In the genomic region with DNA sequence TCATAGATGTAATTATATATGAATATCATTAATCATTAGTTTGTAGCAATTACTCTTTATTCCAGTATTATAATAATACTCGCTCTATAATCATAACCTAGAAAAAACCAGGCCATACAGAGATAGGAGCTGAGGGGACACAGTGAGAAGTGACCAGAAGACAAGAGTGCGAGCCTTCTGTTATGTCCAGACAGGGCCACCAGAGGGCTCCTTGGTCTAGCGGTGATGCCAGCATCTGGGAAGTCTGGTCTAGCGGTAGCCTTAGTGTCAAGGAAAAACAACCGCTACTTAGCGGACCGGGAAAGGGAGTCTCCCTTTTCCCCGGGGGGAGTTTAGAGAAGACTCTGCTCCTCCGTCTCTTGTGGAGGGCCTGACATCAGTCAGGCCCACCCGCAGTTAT, we compare ENCODE assay signal across 6 cellular contexts. TPM values are rescaled to one million over a fixed set of nuclear protein-coding genes. Genes with fewer than 3 reads are reported as not detected.
DNase-seq lines count a peak whose midpoint lies in the region; ATAC-seq and TF ChIP-seq lines count a peak whose summit lies in the region.
"Not testable (repeated sequence)": the region's sequence is repeated elsewhere in the genome, so short reads cannot be mapped to it uniquely, and the experiment has no call there.

No MANE protein-coding gene starts in this region.

- not testable (repeated sequence) for H3K27me3 ChIP-seq in esophagus muscularis mucosa, right lobe of liver

- not testable (repeated sequence) for H3K4me3 ChIP-seq in esophagus muscularis mucosa, right lobe of liver

- not testable (repeated sequence) for H3K27me3 Mint-ChIP-seq in activated T-helper 1 cell treated with anti-CD3 and anti-CD28 coated beads, Interleukin-12 subunit alpha, Interleukin-12 subunit beta, Interleukin-2, Interleukin-4 antibody, amounts not matched to agents 30 ng/mL and 10 ng/mL and 1 ng/mL, durations not matched to agents 14 hours and 24 hours and 36 hours (ENCODE audit: insufficient read depth)

- intact Hi-C loops in activated T-helper 1 cell treated with anti-CD3 and anti-CD28 coated beads, Interleukin-12 subunit alpha, Interleukin-12 subunit beta, Interleukin-2, Interleukin-4 antibody, amounts not matched to agents 30 ng/mL and 10 ng/mL and 1 ng/mL, durations not matched to agents 14 hours and 24 hours and 36 hours (cut with micrococcal nuclease): loop anchor here (1.0 kb wide), 1 partner anchor 417 kb away; no protein-coding TSS in a partner anchor
- intact Hi-C loops in esophagus muscularis mucosa (cut with DNase I): not testable (repeated sequence)
- intact Hi-C loops in right lobe of liver (cut with DNase I): loop anchor here in 1 of 2 donors (10.0 kb wide), 1 partner anchor 416 kb away; a partner anchor contains a TSS

- H3K9me3 ChIP-seq in esophagus muscularis mucosa: peaks cover 0 to 13% (median 4%) of the 10 kb centered on the region in 4 donors
- H3K9me3 ChIP-seq in right lobe of liver: not testable (repeated sequence)

- not testable (repeated sequence) for H3K36me3 Mint-ChIP-seq in activated T-helper 1 cell treated with anti-CD3 and anti-CD28 coated beads, Interleukin-12 subunit alpha, Interleukin-12 subunit beta, Interleukin-2, Interleukin-4 antibody, amounts not matched to agents 30 ng/mL and 10 ng/mL and 1 ng/mL, durations not matched to agents 14 hours and 24 hours and 36 hours (ENCODE audit: low read depth)

- TF ChIP-seq POLR2A in esophagus muscularis mucosa (IDR thresholded peaks at IDR 0.05; ENCODE audit: low read depth); right lobe of liver (IDR thresholded peaks at IDR 0.05): not testable (repeated sequence)

- H3K27ac ChIP-seq in esophagus muscularis mucosa (replicated peaks in 1 of 4); right lobe of liver: not testable (repeated sequence)

- peak; percentile 49 to 79 (median 66) for TF ChIP-seq CTCF in esophagus muscularis mucosa (IDR thresholded peaks at IDR 0.05)
- peak; percentile 66 to 72 (median 70) for TF ChIP-seq CTCF in right lobe of liver (IDR thresholded peaks at IDR 0.05)

- not testable (repeated sequence) for H3K36me3 ChIP-seq in esophagus muscularis mucosa, right lobe of liver

- not testable (repeated sequence) for H3K4me1 ChIP-seq in esophagus muscularis mucosa, right lobe of liver

- not testable (repeated sequence) for H3K4me1 Mint-ChIP-seq in activated T-helper 1 cell treated with anti-CD3 and anti-CD28 coated beads, Interleukin-12 subunit alpha, Interleukin-12 subunit beta, Interleukin-2, Interleukin-4 antibody, amounts not matched to agents 30 ng/mL and 10 ng/mL and 1 ng/mL, durations not matched to agents 14 hours and 24 hours and 36 hours (ENCODE audit: low read depth)

- 6% methylated on average over 9 of the region's 10 CpGs for WGBS in esophagus muscularis mucosa
- 7% methylated on average over 5 of the region's 10 CpGs for WGBS in right lobe of liver (ENCODE audit: insufficient coverage, low coverage, low lambda C conversion rate, missing lambda C conversion rate)

- H3K9me3 Mint-ChIP-seq in activated T-helper 1 cell treated with anti-CD3 and anti-CD28 coated beads, Interleukin-12 subunit alpha, Interleukin-12 subunit beta, Interleukin-2, Interleukin-4 antibody, amounts not matched to agents 30 ng/mL and 10 ng/mL and 1 ng/mL, durations not matched to agents 14 hours and 24 hours and 36 hours: not testable (repeated sequence)

- H3K4me3 Mint-ChIP-seq in activated T-helper 1 cell treated with anti-CD3 and anti-CD28 coated beads, Interleukin-12 subunit alpha, Interleukin-12 subunit beta, Interleukin-2, Interleukin-4 antibody, amounts not matched to agents 30 ng/mL and 10 ng/mL and 1 ng/mL, durations not matched to agents 14 hours and 24 hours and 36 hours: not testable (repeated sequence)

- H3K27ac Mint-ChIP-seq in activated T-helper 1 cell treated with anti-CD3 and anti-CD28 coated beads, Interleukin-12 subunit alpha, Interleukin-12 subunit beta, Interleukin-2, Interleukin-4 antibody, amounts not matched to agents 30 ng/mL and 10 ng/mL and 1 ng/mL, durations not matched to agents 14 hours and 24 hours and 36 hours: not testable (repeated sequence)

- peak; percentile 46 for DNase-seq in DMS 273 (lab: John Stamatoyannopoulos, UW; ENCODE audit: unreplicated experiment)
- peak; percentile 67 for DNase-seq in OCI-M1 (lab: John Stamatoyannopoulos, UW)
- peak; percentile 13 for DNase-seq in activated T-helper 1 cell treated with anti-CD3 and anti-CD28 coated beads, Interleukin-12 subunit alpha, Interleukin-12 subunit beta, Interleukin-2, Interleukin-4 antibody, amounts not matched to agents 30 ng/mL and 10 ng/mL and 1 ng/mL, durations not matched to agents 14 hours and 24 hours and 36 hours (ENCODE audit: low spot score)
- DNase-seq in esophagus muscularis mucosa (ENCODE audit: extremely low spot score): not testable (repeated sequence)
- DNase-seq in right lobe of liver: peak; percentile 56 to 73 (median 67)
- peak; percentile 39 to 45 for DNase-seq in stimulated activated CD4-positive, alpha-beta T cell treated with anti-CD3 and anti-CD28 coated beads, Interleukin-2, amount 100 ng/mL, for 24 hours

- not testable (repeated sequence) for TF ChIP-seq EP300 in esophagus muscularis mucosa (IDR thresholded peaks at IDR 0.05)

- ATAC-seq in right lobe of liver: peak; percentile 75 to 88 (median 82)

RNA-seq across cellular contexts. Expression of a gene that starts 8.3 kb away (rescaled TPM):
- total RNA-seq in activated T-helper 1 cell treated with anti-CD3 and anti-CD28 coated beads, Interleukin-12 subunit alpha, Interleukin-12 subunit beta, Interleukin-2, Interleukin-4 antibody, amounts not matched to agents 30 ng/mL and 10 ng/mL and 1 ng/mL, durations not matched to agents 14 hours and 24 hours and 36 hours: 6.8 and 6.9 TPM in 2 replicates
- 10 to 100 TPM in 3 of 4 donors, 1 to 10 TPM in 1; 9.8 to 19.1 (median 14.1) TPM for total RNA-seq in esophagus muscularis mucosa
- 10 to 100 TPM in 1 of 6 experiments, 1 to 10 TPM in 5; 3.7 to 11.6 (median 5.7) TPM for total RNA-seq in right lobe of liver

RNA-seq across cellular contexts. Expression of a gene that starts 10.9 kb away (rescaled TPM):
- total RNA-seq in activated T-helper 1 cell treated with anti-CD3 and anti-CD28 coated beads, Interleukin-12 subunit alpha, Interleukin-12 subunit beta, Interleukin-2, Interleukin-4 antibody, amounts not matched to agents 30 ng/mL and 10 ng/mL and 1 ng/mL, durations not matched to agents 14 hours and 24 hours and 36 hours: 4.9 and 5.5 TPM in 2 replicates
- total RNA-seq in esophagus muscularis mucosa: 10 to 100 TPM in 1 of 4 donors, 1 to 10 TPM in 3; 8.3 to 13.4 (median 9.8) TPM
- total RNA-seq in right lobe of liver: 1 to 10 TPM; 1.1 to 2.5 (median 1.9) TPM

RNA-seq across cellular contexts. Expression of a gene that starts 29.3 kb away (rescaled TPM):
- 4.6 and 4.7 TPM in 2 replicates for total RNA-seq in activated T-helper 1 cell treated with anti-CD3 and anti-CD28 coated beads, Interleukin-12 subunit alpha, Interleukin-12 subunit beta, Interleukin-2, Interleukin-4 antibody, amounts not matched to agents 30 ng/mL and 10 ng/mL and 1 ng/mL, durations not matched to agents 14 hours and 24 hours and 36 hours
- total RNA-seq in esophagus muscularis mucosa (1 to 10 TPM; 5.0 to 8.7 (median 7.1) TPM), right lobe of liver (1 to 10 TPM in 1 of 6 experiments, under 1 TPM in 5; 0.31 to 1.2 (median 0.60) TPM)

RNA-seq across cellular contexts. Expression of a gene that starts 31.2 kb away (rescaled TPM):
- 13.6 and 13.8 TPM in 2 replicates for total RNA-seq in activated T-helper 1 cell treated with anti-CD3 and anti-CD28 coated beads, Interleukin-12 subunit alpha, Interleukin-12 subunit beta, Interleukin-2, Interleukin-4 antibody, amounts not matched to agents 30 ng/mL and 10 ng/mL and 1 ng/mL, durations not matched to agents 14 hours and 24 hours and 36 hours
- total RNA-seq in esophagus muscularis mucosa (10 to 100 TPM; 11.8 to 16.6 (median 13.0) TPM), right lobe of liver (1 to 10 TPM; 4.0 to 8.4 (median 5.9) TPM)

RNA-seq across cellular contexts. Expression of a gene that starts 56.5 kb away (rescaled TPM):
- total RNA-seq in activated T-helper 1 cell treated with anti-CD3 and anti-CD28 coated beads, Interleukin-12 subunit alpha, Interleukin-12 subunit beta, Interleukin-2, Interleukin-4 antibody, amounts not matched to agents 30 ng/mL and 10 ng/mL and 1 ng/mL, durations not matched to agents 14 hours and 24 hours and 36 hours: 9.6 and 11.1 TPM in 2 replicates
- total RNA-seq in esophagus muscularis mucosa (1 to 10 TPM; 6.2 to 8.4 (median 6.9) TPM), right lobe of liver (1 to 10 TPM in 4 of 6 experiments, under 1 TPM in 2; 0.77 to 2.2 (median 1.4) TPM)
